ENCODE assay signal across 9 cellular contexts in genomic region chr6:28587746-28588075, GRCh38.
DNase-seq lines count a peak whose midpoint lies in the region; ATAC-seq and TF ChIP-seq lines count a peak whose summit lies in the region.
"Had no signal": no experiment of that assay in that cellular context is flagged by ENCODE, and none has a peak within 500 bp of the region (broad histone marks: within the 10 kb centered on the region; RNA-seq: fewer than 3 reads in every experiment).

No MANE protein-coding gene starts in this region.

- peaks cover 64% of the 10 kb centered on the region for H3K27me3 Mint-ChIP-seq in activated CD8-positive, alpha-beta T cell treated with anti-CD3 and anti-CD28 coated beads, Interleukin-2, amount 10 ng/mL, durations not matched to agents 7 days and 5 days (ENCODE audit: low read depth)

- H3K9me3 Mint-ChIP-seq in activated CD8-positive, alpha-beta T cell treated with anti-CD3 and anti-CD28 coated beads, Interleukin-2, amount 10 ng/mL, durations not matched to agents 7 days and 5 days (ENCODE audit: insufficient read depth) = peaks cover 3% of the 10 kb centered on the region

- no peaks in the 10 kb centered on the region for H3K9me3 ChIP-seq in stomach

- ATAC-seq in activated CD8-positive, alpha-beta T cell treated with anti-CD3 and anti-CD28 coated beads, Interleukin-2, amount 10 ng/mL, durations not matched to agents 7 days and 5 days = no peak
- ATAC-seq in HG03442 (IDR thresholded peaks at IDR 0.05; ENCODE audit: unreplicated experiment) = no peak

- H3K4me1 ChIP-seq in stomach = peaks cover 10 to 19% (median 18%) of the 10 kb centered on the region in 4 donors

- H3K27ac Mint-ChIP-seq in activated CD8-positive, alpha-beta T cell treated with anti-CD3 and anti-CD28 coated beads, Interleukin-2, amount 10 ng/mL, durations not matched to agents 7 days and 5 days = no peak overlapping the region

- POLR2A ChIA-PET in activated CD8-positive, alpha-beta T cell treated with anti-CD3 and anti-CD28 coated beads, Interleukin-2, amount 10 ng/mL, durations not matched to agents 7 days and 5 days (lab: Charles Lee) = no interaction called here

- no peak overlapping the region for H3K27ac ChIP-seq in stomach
- H3K27ac ChIP-seq: BLaER1 treated with 17β-estradiol and CSF1 and Interleukin-3, amounts not matched to agents 10 nM and 100 nM had no signal

- H3K27me3 ChIP-seq in stomach = peaks cover 4 to 70% (median 36%) of the 10 kb centered on the region in 3 donors

- TF ChIP-seq POLR2A in stomach (IDR thresholded peaks at IDR 0.05) = no peak

- 12 to 21% (median 14%) methylated on average over 8 of the region's 8 CpGs for WGBS in stomach, 5 donors

- H3K4me1 Mint-ChIP-seq in activated CD8-positive, alpha-beta T cell treated with anti-CD3 and anti-CD28 coated beads, Interleukin-2, amount 10 ng/mL, durations not matched to agents 7 days and 5 days (ENCODE audit: low read depth) = peaks cover 42% of the 10 kb centered on the region

- TF ChIP-seq EP300 in stomach (IDR thresholded peaks at IDR 0.05) = no peak

- peak overlapping the region; percentile 75 for H3K4me3 Mint-ChIP-seq in activated CD8-positive, alpha-beta T cell treated with anti-CD3 and anti-CD28 coated beads, Interleukin-2, amount 10 ng/mL, durations not matched to agents 7 days and 5 days

- CTCF ChIA-PET in activated CD8-positive, alpha-beta T cell treated with anti-CD3 and anti-CD28 coated beads, Interleukin-2, amount 10 ng/mL, durations not matched to agents 7 days and 5 days (lab: Charles Lee) = no interaction called here

- DNase-seq in NCI-H2227 treated with DMSO at 0.1 percent for 48 hours (lab: John Stamatoyannopoulos, UW) = peak; percentile 50
- no peak for DNase-seq in NCI-H2227 (lab: John Stamatoyannopoulos, UW; ENCODE audit: unreplicated experiment)
- no peak for DNase-seq in activated CD8-positive, alpha-beta T cell treated with anti-CD3 and anti-CD28 coated beads, Interleukin-2, amount 10 ng/mL, durations not matched to agents 7 days and 5 days
- DNase-seq in stomach = no peak
- DNase-seq in NCI-H524 treated with DMSO at 0.1 percent for 48 hours (lab: John Stamatoyannopoulos, UW) = no peak
- DNase-seq in NCI-H2029 treated with DMSO at 0.1 percent for 48 hours (lab: John Stamatoyannopoulos, UW) = no peak

- intact Hi-C loops in stomach (cut with DNase I; ENCODE audit: low total_unique reads) = no loop called here

- TF ChIP-seq CTCF in stomach (IDR thresholded peaks at IDR 0.05) = no peak

- H3K4me3 ChIP-seq in iPS-11a (ENCODE audit: low read depth, low read length) = peak overlapping the region; percentile 96
- peak overlapping the region; percentile 51 to 65 (median 60) for H3K4me3 ChIP-seq in stomach
- H3K4me3 ChIP-seq: BLaER1 treated with 17β-estradiol and CSF1 and Interleukin-3, amounts not matched to agents 10 nM and 100 nM had no signal

- peaks cover 7% of the 10 kb centered on the region for H3K36me3 Mint-ChIP-seq in activated CD8-positive, alpha-beta T cell treated with anti-CD3 and anti-CD28 coated beads, Interleukin-2, amount 10 ng/mL, durations not matched to agents 7 days and 5 days (ENCODE audit: low read depth)

- no peaks in the 10 kb centered on the region for H3K36me3 ChIP-seq in stomach
- H3K36me3 ChIP-seq: BLaER1 treated with 17β-estradiol and CSF1 and Interleukin-3, amounts not matched to agents 10 nM and 100 nM had no signal
